8 cellular contexts compared by ENCODE assay signal in the genomic region with DNA sequence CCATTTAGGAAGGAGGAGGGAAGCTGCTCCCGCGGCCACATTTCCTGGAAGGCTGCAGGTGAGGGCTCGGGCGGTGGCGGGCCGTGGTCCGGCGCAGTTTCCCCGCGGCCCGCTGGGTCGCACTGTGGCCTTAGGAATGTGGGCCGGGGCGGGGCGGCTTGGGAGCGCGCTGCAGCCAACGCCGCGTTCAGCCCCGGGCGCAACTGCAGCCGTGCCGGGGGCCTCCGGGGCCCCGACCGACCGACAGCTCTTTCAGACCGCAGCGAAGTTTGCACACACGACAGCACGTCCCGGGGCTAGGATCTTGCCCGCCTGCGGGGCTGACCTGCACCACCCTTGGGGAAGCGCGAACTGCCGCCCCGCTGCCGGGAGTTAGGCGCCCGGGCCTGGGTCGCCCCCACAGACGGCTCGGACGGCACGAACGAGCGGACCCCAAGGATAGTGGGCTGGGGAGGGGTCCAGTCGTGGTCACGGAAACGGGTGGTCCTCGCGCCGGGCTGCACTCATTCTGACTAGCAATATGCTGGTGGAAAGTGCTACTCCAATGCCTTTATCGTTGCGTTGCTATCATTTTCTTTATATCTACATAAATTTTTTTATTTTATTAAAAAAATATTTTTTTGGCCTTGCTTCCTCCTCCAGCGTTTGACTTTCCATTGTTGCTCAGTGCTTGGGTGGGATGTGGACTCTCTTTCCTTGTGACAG.
A peak's percentile ranks its signal among the peaks of the same experiment; 100 is the strongest.
DNase-seq lines count a peak whose midpoint lies in the region; ATAC-seq and TF ChIP-seq lines count a peak whose summit lies in the region.

No MANE protein-coding gene starts in this region.

- TF ChIP-seq CTCF in parathyroid adenoma (IDR thresholded peaks at IDR 0.05) (peak; percentile 92), tibial artery (IDR thresholded peaks at IDR 0.05) (peak; percentile 79 to 84)

- H3K9me3 ChIP-seq in adipocyte (ENCODE audit: control insufficient read depth, low read length) (no peaks in the 10 kb centered on the region), parathyroid adenoma (ENCODE audit: control insufficient read depth, low read length) (no peaks in the 10 kb centered on the region), tibial artery (no peaks in the 10 kb centered on the region)

- no peak overlapping the region for H3K27ac ChIP-seq in parathyroid adenoma
- H3K27ac ChIP-seq in tibial artery = no peak overlapping the region

- H3K36me3 Mint-ChIP-seq in T-cell = no peaks in the 10 kb centered on the region

- H3K9ac ChIP-seq in adipocyte (ENCODE audit: low read length) (no peak overlapping the region), parathyroid adenoma (no peak overlapping the region)

- peaks cover 0 to 4% (median 0%) of the 10 kb centered on the region in 3 donors for H3K9me3 Mint-ChIP-seq in T-cell

- CTCF ChIA-PET in T-cell (lab: Charles Lee) = interaction anchor here (0.6 to 6.1 kb wide), 5 partner anchors 289 to 501 kb away, joined by 4 to 47 read pairs (median 15); no protein-coding TSS in a partner anchor

- H2AFZ ChIP-seq in parathyroid adenoma = peak overlapping the region; percentile 92

- POLR2A ChIA-PET in T-cell (lab: Charles Lee) = interaction anchor here (0.6 kb wide), 2 partner anchors 45 to 287 kb away, joined by 3 to 4 read pairs; no protein-coding TSS in a partner anchor

- peaks cover 4 to 8% (median 6%) of the 10 kb centered on the region in 3 donors for H3K4me1 Mint-ChIP-seq in T-cell

- H3K4me1 ChIP-seq in adipocyte (ENCODE audit: control insufficient read depth, insufficient read depth, low read length) (no peaks in the 10 kb centered on the region), parathyroid adenoma (no peaks in the 10 kb centered on the region), tibial artery (peaks cover 0 to 12% (median 10%) of the 10 kb centered on the region in 4 donors)

- peak overlapping the region; percentile 61 to 75 (median 69) for H3K4me3 Mint-ChIP-seq in T-cell

- H3K27ac Mint-ChIP-seq in T-cell = no peak overlapping the region

- no peaks in the 10 kb centered on the region for H3K36me3 ChIP-seq in adipocyte (ENCODE audit: control insufficient read depth, insufficient read depth, low read length, severe bottlenecking)
- no peaks in the 10 kb centered on the region for H3K36me3 ChIP-seq in parathyroid adenoma (ENCODE audit: control insufficient read depth, insufficient read depth, low read length)
- H3K36me3 ChIP-seq in tibial artery = no peaks in the 10 kb centered on the region

- ATAC-seq in T-cell (replicated peaks in 1 of 4) (peak; percentile 95 to 98 (median 96)), left cardiac atrium (peak; percentile 100)

- no peaks in the 10 kb centered on the region for H3K79me2 ChIP-seq in parathyroid adenoma

- DNase-seq in DMS153 (lab: John Stamatoyannopoulos, UW) (peak; percentile 52), LHCN-M2 (ENCODE audit: low read depth) (peak; percentile 37), T-cell (peak in 33 of 34 experiments; percentile 3 to 74 (median 42)), adipocyte (ENCODE audit: low read depth) (peak; percentile 88), left cardiac atrium (peak; percentile 72), tibial artery (peak; percentile 54 to 72)
- no peak for DNase-seq in NK-92 treated with Interleukin-12 subunit alpha and Interleukin-12 subunit beta, amount 100 ng/mL, for 24 hours (lab: John Stamatoyannopoulos, UW)

- peak overlapping the region; percentile 81 for H3K4me3 ChIP-seq in adipocyte (ENCODE audit: low read length)
- peak overlapping the region; percentile 72 for H3K4me3 ChIP-seq in parathyroid adenoma (ENCODE audit: low read depth, low read length)
- peak overlapping the region; percentile 47 to 53 for H3K4me3 ChIP-seq in tibial artery

- H3K4me2 ChIP-seq in parathyroid adenoma (ENCODE audit: low read length) = peak overlapping the region; percentile 98

- H3K27me3 ChIP-seq in adipocyte (replicated peaks; ENCODE audit: control insufficient read depth, insufficient read depth, low read length) = peaks cover 7% of the 10 kb centered on the region
- no peaks in the 10 kb centered on the region for H3K27me3 ChIP-seq in parathyroid adenoma (ENCODE audit: control insufficient read depth, insufficient read depth, low read length)
- peaks cover 0 to 13% of the 10 kb centered on the region in 2 donors for H3K27me3 ChIP-seq in tibial artery

- intact Hi-C loops in left cardiac atrium (cut with DNase I) = loop anchor here (2.0 to 5.0 kb wide), 2 partner anchors 290 to 292 kb away; no protein-coding TSS in a partner anchor
- intact Hi-C loops in tibial artery (cut with DNase I; ENCODE audit: low total_unique reads) = loop anchor here (2.0 kb wide), 1 partner anchor 292 kb away; no protein-coding TSS in a partner anchor

- H3K27me3 Mint-ChIP-seq in T-cell = peaks cover 0 to 8% of the 10 kb centered on the region in 2 donors
